In the genomic region with DNA sequence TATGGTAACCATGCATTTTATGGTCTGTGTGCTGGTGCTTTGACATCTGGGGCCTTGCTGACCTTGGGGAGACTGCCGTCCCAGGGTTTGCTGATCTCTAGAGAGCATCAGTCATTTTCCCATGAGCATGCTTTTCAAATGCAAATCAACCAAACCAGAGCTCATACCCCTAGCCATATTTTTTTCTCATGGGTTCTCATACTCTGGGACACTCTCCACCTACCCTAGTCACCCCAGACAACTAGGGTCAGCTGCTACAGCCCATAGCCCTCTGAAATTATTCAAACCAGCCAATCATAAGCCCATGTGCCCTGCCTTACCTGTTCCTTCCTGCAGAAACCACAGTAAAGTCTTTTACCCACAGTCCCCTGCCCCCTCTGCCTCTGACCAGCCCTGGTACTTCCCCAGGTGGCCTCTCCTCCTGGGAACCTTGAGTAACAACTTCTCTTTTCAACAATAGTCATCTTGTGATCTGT, we compare ENCODE assay signal across 1 cellular context.
TF ChIP-seq lines count a peak whose summit lies in the region.

No MANE protein-coding gene starts in this region.

TF ChIP-seq in H1, 55 proteins besides CTCF, POLR2A, EP300 and RAD21 (continued from another document):
- TF ChIP-seq CHD7 (IDR thresholded peaks at IDR 0.05; ENCODE audit: insufficient replicate concordance, low read length) (no peak), JUND (IDR thresholded peaks at IDR 0.05; ENCODE audit: low read length) (no peak), BRCA1 (IDR thresholded peaks at IDR 0.05; ENCODE audit: low read depth, low read length) (no peak), ATF3 (IDR thresholded peaks at IDR 0.05; ENCODE audit: insufficient read depth, low read depth, low read length) (no peak), SUZ12 (IDR thresholded peaks at IDR 0.05; ENCODE audit: low read length) (no peak), HDAC6 (IDR thresholded peaks at IDR 0.05; ENCODE audit: low read depth, low read length) (no peak), NRF1 (IDR thresholded peaks at IDR 0.05; ENCODE audit: low read depth, low read length) (no peak)
